In the genomic region with DNA sequence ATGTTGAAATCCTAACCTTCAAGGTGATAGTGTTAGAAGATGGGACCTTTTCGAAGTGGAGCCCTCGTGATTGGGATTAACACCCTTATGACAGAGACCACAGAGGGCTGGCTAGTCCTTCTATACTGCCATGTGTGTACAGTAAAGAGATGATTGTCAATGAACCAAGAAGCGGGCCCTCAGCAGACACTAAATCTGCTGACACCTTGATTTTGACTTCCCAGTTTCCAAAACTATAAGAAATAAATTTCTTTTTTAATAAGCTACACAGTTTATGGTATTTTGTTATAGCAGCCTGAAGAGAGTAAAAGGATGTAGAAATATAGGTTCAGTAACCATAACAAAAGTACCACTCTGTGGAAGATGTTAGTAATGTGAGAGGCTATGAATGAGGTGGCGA, we compare ENCODE assay signal across 1 cellular context.
A peak's percentile ranks its signal among the peaks of the same experiment; 100 is the strongest.
TF ChIP-seq lines count a peak whose summit lies in the region.

No MANE protein-coding gene starts in this region.

TF ChIP-seq in HepG2, 621 proteins besides CTCF, POLR2A, EP300 and RAD21 (continued from another document):
- no peak for TF ChIP-seq ZNF746 (CRISPR knock-in tag; IDR thresholded peaks at IDR 0.05)
- TF ChIP-seq, protein P1, sequence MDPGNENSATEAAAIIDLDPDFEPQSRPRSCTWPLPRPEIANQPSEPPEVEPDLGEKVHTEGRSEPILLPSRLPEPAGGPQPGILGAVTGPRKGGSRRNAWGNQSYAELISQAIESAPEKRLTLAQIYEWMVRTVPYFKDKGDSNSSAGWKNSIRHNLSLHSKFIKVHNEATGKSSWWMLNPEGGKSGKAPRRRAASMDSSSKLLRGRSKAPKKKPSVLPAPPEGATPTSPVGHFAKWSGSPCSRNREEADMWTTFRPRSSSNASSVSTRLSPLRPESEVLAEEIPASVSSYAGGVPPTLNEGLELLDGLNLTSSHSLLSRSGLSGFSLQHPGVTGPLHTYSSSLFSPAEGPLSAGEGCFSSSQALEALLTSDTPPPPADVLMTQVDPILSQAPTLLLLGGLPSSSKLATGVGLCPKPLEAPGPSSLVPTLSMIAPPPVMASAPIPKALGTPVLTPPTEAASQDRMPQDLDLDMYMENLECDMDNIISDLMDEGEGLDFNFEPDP (CRISPR knock-in tag; conservative IDR thresholded peaks at IDR 0.05): no peak
- peak; percentile 71; the same call in 1 of the 2 replicates for TF ChIP-seq MAFF (IDR thresholded peaks at IDR 0.05; ENCODE audit: low read depth, low read length)
- no peak for TF ChIP-seq ZNF709 (CRISPR knock-in tag; IDR thresholded peaks at IDR 0.05)
- TF ChIP-seq DNMT3B (CRISPR knock-in tag; conservative IDR thresholded peaks at IDR 0.05): no peak
- TF ChIP-seq SRSF4 (IDR thresholded peaks at IDR 0.05; ENCODE audit: low read depth, low read length, poor library complexity, severe bottlenecking): no peak
- no peak for TF ChIP-seq ZNF703 (CRISPR knock-in tag; IDR thresholded peaks at IDR 0.05; ENCODE audit: borderline replicate concordance)
- no peak for TF ChIP-seq ZSCAN22 (CRISPR knock-in tag; IDR thresholded peaks at IDR 0.05)
- TF ChIP-seq MAFK (conservative IDR thresholded peaks at IDR 0.05 in 1 of 2, IDR thresholded peaks at IDR 0.05 in 1 of 2; ENCODE audit: low read length in 2 of 2): peak; percentile 53 to 81; a peak in 3 of 4 replicates
- TF ChIP-seq, protein P2, sequence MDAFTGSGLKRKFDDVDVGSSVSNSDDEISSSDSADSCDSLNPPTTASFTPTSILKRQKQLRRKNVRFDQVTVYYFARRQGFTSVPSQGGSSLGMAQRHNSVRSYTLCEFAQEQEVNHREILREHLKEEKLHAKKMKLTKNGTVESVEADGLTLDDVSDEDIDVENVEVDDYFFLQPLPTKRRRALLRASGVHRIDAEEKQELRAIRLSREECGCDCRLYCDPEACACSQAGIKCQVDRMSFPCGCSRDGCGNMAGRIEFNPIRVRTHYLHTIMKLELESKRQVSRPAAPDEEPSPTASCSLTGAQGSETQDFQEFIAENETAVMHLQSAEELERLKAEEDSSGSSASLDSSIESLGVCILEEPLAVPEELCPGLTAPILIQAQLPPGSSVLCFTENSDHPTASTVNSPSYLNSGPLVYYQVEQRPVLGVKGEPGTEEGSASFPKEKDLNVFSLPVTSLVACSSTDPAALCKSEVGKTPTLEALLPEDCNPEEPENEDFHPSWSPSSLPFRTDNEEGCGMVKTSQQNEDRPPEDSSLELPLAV (CRISPR knock-in tag; conservative IDR thresholded peaks at IDR 0.05; ENCODE audit: low read depth): no peak
- TF ChIP-seq, protein P3, sequence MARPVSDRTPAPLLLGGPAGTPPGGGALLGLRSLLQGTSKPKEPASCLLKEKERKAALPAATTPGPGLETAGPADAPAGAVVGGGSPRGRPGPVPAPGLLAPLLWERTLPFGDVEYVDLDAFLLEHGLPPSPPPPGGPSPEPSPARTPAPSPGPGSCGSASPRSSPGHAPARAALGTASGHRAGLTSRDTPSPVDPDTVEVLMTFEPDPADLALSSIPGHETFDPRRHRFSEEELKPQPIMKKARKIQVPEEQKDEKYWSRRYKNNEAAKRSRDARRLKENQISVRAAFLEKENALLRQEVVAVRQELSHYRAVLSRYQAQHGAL (CRISPR knock-in tag; IDR thresholded peaks at IDR 0.05; ENCODE audit: not compliant biosample characterization): no peak
- TF ChIP-seq DPF2 (CRISPR knock-in tag; IDR thresholded peaks at IDR 0.05; ENCODE audit: borderline replicate concordance, low read depth): no peak
TF ChIP-seq in HepG2: peak in this region for 2.
